In genomic region chr6:112503210-112503609, GRCh38 we compare ENCODE assay signal across 1 cellular context.
TF ChIP-seq lines count a peak whose summit lies in the region.

No MANE protein-coding gene starts in this region.

TF ChIP-seq in GM23338, 12 proteins besides CTCF, POLR2A, EP300 and RAD21 (continued from another document):
- TF ChIP-seq REST (IDR thresholded peaks at IDR 0.05; ENCODE audit: unreplicated experiment) (no peak), EZH2 (IDR thresholded peaks at IDR 0.05; ENCODE audit: low read depth, unreplicated experiment) (no peak), ZNF462 (CRISPR knock-in tag; IDR thresholded peaks at IDR 0.05) (no peak), ZNF331 (CRISPR knock-in tag; IDR thresholded peaks at IDR 0.05; ENCODE audit: low read depth) (no peak), STAT1 (IDR thresholded peaks at IDR 0.05; ENCODE audit: unreplicated experiment) (no peak), ZNF114 (CRISPR knock-in tag; IDR thresholded peaks at IDR 0.05) (no peak), JUNB (IDR thresholded peaks at IDR 0.05; ENCODE audit: unreplicated experiment) (no peak), POLR2AphosphoS5 (IDR thresholded peaks at IDR 0.05; ENCODE audit: low read depth) (no peak), NANOG (IDR thresholded peaks at IDR 0.05; ENCODE audit: borderline replicate concordance) (no peak)
